In genomic region chr19:3775831-3776230, GRCh38 we compare ENCODE assay signal across 35 cellular contexts. TPM values are rescaled to one million over a fixed set of nuclear protein-coding genes. Genes with fewer than 3 reads are reported as not detected.
"Had no signal": no experiment of that assay in that cellular context is flagged by ENCODE, and none has a peak within 500 bp of the region (broad histone marks: within the 10 kb centered on the region; RNA-seq: fewer than 3 reads in every experiment).

No MANE protein-coding gene starts in this region.

- H3K27me3 Mint-ChIP-seq: naive B cell; naive thymus-derived CD8-positive, alpha-beta T cell; natural killer cell treated with Interleukin-12 subunit alpha and Interleukin-12 subunit beta and Interleukin-15 and Interleukin-18, amount 100 ng/mL, for 72 hours; stimulated activated naive CD8-positive, alpha-beta T cell treated with anti-CD3 and anti-CD28 coated beads, Interleukin-15, amount 100 ng/mL, for 72 hours had no signal

- FAIRE-seq: pancreas had no signal

- H3K36me3 Mint-ChIP-seq: natural killer cell treated with Interleukin-12 subunit alpha and Interleukin-12 subunit beta and Interleukin-15 and Interleukin-18, amount 100 ng/mL, for 72 hours; type B pancreatic cell had no signal

- H3K4me3 Mint-ChIP-seq: naive thymus-derived CD8-positive, alpha-beta T cell; natural killer cell treated with Interleukin-12 subunit alpha and Interleukin-12 subunit beta and Interleukin-15 and Interleukin-18, amount 100 ng/mL, for 72 hours; nephron progenitor cell; neural crest cell; stimulated activated memory B cell treated with anti-CD40 and anti-IgM and Interleukin-4, amounts not matched to agents 10 μg/mL and 1 μg/mL and 100 μg/mL, for 72 hours; stimulated activated naive CD8-positive, alpha-beta T cell treated with anti-CD3 and anti-CD28 coated beads, Interleukin-15, amount 100 ng/mL, for 72 hours; type B pancreatic cell had no signal

- DNase-seq: naive B cell; naive thymus-derived CD8-positive, alpha-beta T cell; nephron progenitor cell; occipital lobe; pancreas; retina; spleen; stimulated activated CD4-positive, alpha-beta T cell treated with anti-CD3 and anti-CD28 coated beads, Interleukin-12 subunit alpha, Interleukin-12 subunit beta, amount 100 ng/mL, for 4 hours; stimulated activated CD4-positive, alpha-beta T cell treated with anti-CD3 and anti-CD28 coated beads, Interleukin-1b, Interleukin-23, amount 100 ng/mL, for 48 hours; stimulated activated CD4-positive, alpha-beta T cell treated with anti-CD3 and anti-CD28 coated beads, Interleukin-4, amount 100 ng/mL, for 1 hour; stimulated activated CD4-positive, alpha-beta T cell treated with anti-CD3 and anti-CD28 coated beads, Interleukin-4, amount 100 ng/mL, for 4 hours; stimulated activated CD8-positive, alpha-beta memory T cell treated with anti-CD3 and anti-CD28 coated beads, Interleukin-4, amount 100 ng/mL, for 48 hours; stimulated activated naive CD4-positive, alpha-beta T cell; stimulated activated naive CD8-positive, alpha-beta T cell treated with anti-CD3 and anti-CD28 coated beads, Interleukin-15, amount 100 ng/mL, for 72 hours; stimulated activated naive CD8-positive, alpha-beta T cell treated with anti-CD3 and anti-CD28 coated beads, Interleukin-15, Interleukin-2, amounts not matched to agents 100 U/mL and 50 U/mL, for 24 hours; substantia nigra; testis; tibial artery; transverse colon; upper lobe of right lung; uterus had no signal

- H3K4me1 ChIP-seq: pancreas, prostate gland, spleen, suprapubic skin, testis, tibial artery, transverse colon, upper lobe of right lung, uterus had no signal

- H3K4me2 ChIP-seq: smooth muscle cell had no signal

- H3K36me3 ChIP-seq: pancreas, prostate gland, spleen, suprapubic skin, tibial artery, transverse colon, upper lobe of right lung, uterus had no signal

- H3K9me3 ChIP-seq: pancreas, prostate gland, testis, upper lobe of right lung, uterus had no signal

- H3K4me3 ChIP-seq: pancreas, prostate gland, skin epidermis, smooth muscle cell, spleen, suprapubic skin, testis, tibial artery, transverse colon, upper lobe of right lung, uterus had no signal

- ATAC-seq: naive thymus-derived CD8-positive, alpha-beta T cell; natural killer cell treated with Interleukin-12 subunit alpha and Interleukin-12 subunit beta and Interleukin-15 and Interleukin-18, amount 100 ng/mL, for 72 hours; pancreas; right cardiac atrium; sciatic nerve; stimulated activated memory B cell treated with anti-CD40 and anti-IgM and Interleukin-4, amounts not matched to agents 10 μg/mL and 1 μg/mL and 100 μg/mL, for 72 hours; stimulated activated naive CD8-positive, alpha-beta T cell treated with anti-CD3 and anti-CD28 coated beads, Interleukin-15, amount 100 ng/mL, for 72 hours; stimulated activated naive CD8-positive, alpha-beta T cell treated with anti-CD3 and anti-CD28 coated beads, Interleukin-15, Interleukin-2, amounts not matched to agents 100 U/mL and 50 U/mL, for 24 hours; upper lobe of right lung had no signal

- H3K27ac ChIP-seq: pancreas, prostate gland, skin epidermis, spleen, suprapubic skin, testis, tibial artery, transverse colon, upper lobe of right lung, uterus had no signal

- H3K27ac Mint-ChIP-seq: naive thymus-derived CD8-positive, alpha-beta T cell; nephron progenitor cell; stimulated activated memory B cell treated with anti-CD40 and anti-IgM and Interleukin-4, amounts not matched to agents 10 μg/mL and 1 μg/mL and 100 μg/mL, for 72 hours; stimulated activated naive CD8-positive, alpha-beta T cell treated with anti-CD3 and anti-CD28 coated beads, Interleukin-15, amount 100 ng/mL, for 72 hours; type B pancreatic cell had no signal

- H3K9me3 Mint-ChIP-seq: natural killer cell treated with Interleukin-12 subunit alpha and Interleukin-12 subunit beta and Interleukin-15 and Interleukin-18, amount 100 ng/mL, for 72 hours; neural crest cell; stimulated activated naive CD8-positive, alpha-beta T cell treated with anti-CD3 and anti-CD28 coated beads, Interleukin-15, amount 100 ng/mL, for 72 hours; type B pancreatic cell had no signal

- H3K4me1 Mint-ChIP-seq: neural crest cell; stimulated activated memory B cell treated with anti-CD40 and anti-IgM and Interleukin-4, amounts not matched to agents 10 μg/mL and 1 μg/mL and 100 μg/mL, for 72 hours; stimulated activated naive CD8-positive, alpha-beta T cell treated with anti-CD3 and anti-CD28 coated beads, Interleukin-15, amount 100 ng/mL, for 72 hours had no signal

- H3K27me3 ChIP-seq: pancreas, testis, transverse colon, upper lobe of right lung, uterus had no signal

RNA-seq across cellular contexts. Expression of gene RAX2, which starts 3.8 kb away (rescaled TPM):
- total RNA-seq: naive thymus-derived CD8-positive, alpha-beta T cell; neural crest cell; occipital lobe; osteocyte; pancreas; posterior vena cava; prostate gland; pulmonary artery endothelial cell; right cardiac atrium; sciatic nerve; smooth muscle cell; spleen; suprapubic skin; transverse colon; upper lobe of right lung; urinary bladder had no signal
- polyA plus RNA-seq: naive thymus-derived CD8-positive, alpha-beta T cell; pancreas; right cardiac atrium; smooth muscle cell; spleen; urinary bladder had no signal

RNA-seq across cellular contexts. Expression of gene MATK, which starts 10.3 kb away (rescaled TPM):
- total RNA-seq: neural crest cell, osteocyte, smooth muscle cell had no signal
- polyA plus RNA-seq: smooth muscle cell had no signal
